10 cellular contexts compared by ENCODE assay signal in genomic region chr7:30750574-30751256, GRCh38. TPM values are rescaled to one million over a fixed set of nuclear protein-coding genes. Genes with fewer than 3 reads are reported as not detected.
DNase-seq lines count a peak whose midpoint lies in the region; ATAC-seq, FAIRE-seq and TF ChIP-seq lines count a peak whose summit lies in the region.
"Had no signal": no experiment of that assay in that cellular context is flagged by ENCODE, and none has a peak within 500 bp of the region (broad histone marks: within the 10 kb centered on the region; RNA-seq: fewer than 3 reads in every experiment).

No MANE protein-coding gene starts in this region.

- no peak for ATAC-seq in HG02884 (IDR thresholded peaks at IDR 0.05; ENCODE audit: unreplicated experiment)
- ATAC-seq: Panc1 had no signal

- CTCF ChIA-PET in CD8-positive, alpha-beta memory T cell (lab: Charles Lee) = interaction anchor here (2.2 kb wide), 1 partner anchor 11 kb away, joined by 8 read pairs; no protein-coding TSS in a partner anchor

- intact Hi-C loops in kidney (cut with DNase I) = no loop called here
- intact Hi-C loops in stomach (cut with DNase I; ENCODE audit: low total_unique reads) = no loop called here

- no peaks in the 10 kb centered on the region for H3K27me3 ChIP-seq in stomach
- H3K27me3 ChIP-seq in CD8-positive, alpha-beta memory T cell (ENCODE audit: insufficient read depth, low read length, poor library complexity, severe bottlenecking) = no peaks in the 10 kb centered on the region

- H3K9ac ChIP-seq in kidney (ENCODE audit: low read length in 2 of 2) = no peak overlapping the region

- H3K4me1 Mint-ChIP-seq in CD8-positive, alpha-beta memory T cell = no peaks in the 10 kb centered on the region
- H3K4me1 Mint-ChIP-seq: activated naive CD4-positive, alpha-beta T cell treated with anti-CD3 and anti-CD28 coated beads, Interleukin-2, amount 50 U/mL, for 24 hours had no signal

- H3K27ac Mint-ChIP-seq in CD8-positive, alpha-beta memory T cell = peak overlapping the region in 1 of 8 donors; percentile 38
- H3K27ac Mint-ChIP-seq: activated naive CD4-positive, alpha-beta T cell treated with anti-CD3 and anti-CD28 coated beads, Interleukin-2, amount 50 U/mL, for 24 hours had no signal

- no peaks in the 10 kb centered on the region for H3K9me3 Mint-ChIP-seq in CD8-positive, alpha-beta memory T cell
- H3K9me3 Mint-ChIP-seq: activated naive CD4-positive, alpha-beta T cell treated with anti-CD3 and anti-CD28 coated beads, Interleukin-2, amount 50 U/mL, for 24 hours had no signal

- H3K4me1 ChIP-seq in kidney (ENCODE audit: control insufficient read depth in 1 of 2, insufficient read depth in 1 of 2, low read depth in 1 of 2, low read length in 2 of 2) (peaks cover 16 to 19% of the 10 kb centered on the region in 2 donors), stomach (peaks cover 16 to 44% (median 27%) of the 10 kb centered on the region in 4 donors)
- H3K4me1 ChIP-seq in CD8-positive, alpha-beta memory T cell (ENCODE audit: insufficient read depth, low read length) = no peaks in the 10 kb centered on the region

- no peak for TF ChIP-seq POLR2A in stomach (IDR thresholded peaks at IDR 0.05)

- 54 to 69% (median 56%) methylated on average over 11 of the region's 11 CpGs for WGBS in stomach, 5 donors

- H3K27me3 Mint-ChIP-seq in CD8-positive, alpha-beta memory T cell = no peaks in the 10 kb centered on the region
- H3K27me3 Mint-ChIP-seq: activated naive CD4-positive, alpha-beta T cell treated with anti-CD3 and anti-CD28 coated beads, Interleukin-2, amount 50 U/mL, for 24 hours had no signal

- no peak for TF ChIP-seq EP300 in stomach (IDR thresholded peaks at IDR 0.05)

- no peak overlapping the region for H3K4me3 Mint-ChIP-seq in CD8-positive, alpha-beta memory T cell
- H3K4me3 Mint-ChIP-seq: activated naive CD4-positive, alpha-beta T cell treated with anti-CD3 and anti-CD28 coated beads, Interleukin-2, amount 50 U/mL, for 24 hours had no signal

- peak overlapping the region; percentile 49 to 71 for H3K27ac ChIP-seq in kidney (ENCODE audit: low read depth in 2 of 2, low read length in 2 of 2)
- peak overlapping the region; percentile 62 to 82 (median 76) for H3K27ac ChIP-seq in stomach
- no peak overlapping the region for H3K27ac ChIP-seq in CD8-positive, alpha-beta memory T cell (ENCODE audit: low read depth, low read length)

- no peaks in the 10 kb centered on the region for H3K36me3 Mint-ChIP-seq in CD8-positive, alpha-beta memory T cell

- DNase-seq in GOT3 (lab: John Stamatoyannopoulos, UW) (peak; percentile 75), cardiac fibroblast (ENCODE audit: low read depth in 2 of 2) (peak; percentile 82 to 97), kidney (peak; percentile 88), stomach (no peak)
- DNase-seq in activated naive CD4-positive, alpha-beta T cell (lab: John Stamatoyannopoulos, UW) = no peak
- no peak for DNase-seq in effector CD8-positive, alpha-beta T cell (lab: John Stamatoyannopoulos, UW)
- DNase-seq in CD8-positive, alpha-beta memory T cell = no peak

- no peak for FAIRE-seq in kidney (lab: Jason Lieb, UNC)

- no peak overlapping the region for H3K4me3 ChIP-seq in cardiac fibroblast (replicated peaks in 1 of 2; ENCODE audit: low read depth in 2 of 2, low read length in 2 of 2)
- no peak overlapping the region for H3K4me3 ChIP-seq in kidney (ENCODE audit: low read length in 2 of 2)
- no peak overlapping the region for H3K4me3 ChIP-seq in stomach
- H3K4me3 ChIP-seq in CD8-positive, alpha-beta memory T cell (ENCODE audit: low read length) = no peak overlapping the region

- POLR2A ChIA-PET in CD8-positive, alpha-beta memory T cell (lab: Charles Lee) = no interaction called here

- no peaks in the 10 kb centered on the region for H3K9me3 ChIP-seq in kidney (ENCODE audit: control insufficient read depth in 1 of 2, low read length in 2 of 2)
- H3K9me3 ChIP-seq in stomach = no peaks in the 10 kb centered on the region
- no peaks in the 10 kb centered on the region for H3K9me3 ChIP-seq in CD8-positive, alpha-beta memory T cell (ENCODE audit: low read length)

- no peaks in the 10 kb centered on the region for H3K36me3 ChIP-seq in kidney (ENCODE audit: control insufficient read depth in 1 of 2, insufficient read depth in 2 of 2, low read length in 2 of 2)
- H3K36me3 ChIP-seq in stomach = no peaks in the 10 kb centered on the region
- no peaks in the 10 kb centered on the region for H3K36me3 ChIP-seq in CD8-positive, alpha-beta memory T cell (ENCODE audit: insufficient read depth, low read length)

- no peak for TF ChIP-seq CTCF in cardiac fibroblast (IDR thresholded peaks at IDR 0.05; ENCODE audit: low read depth, low read length)
- no peak for TF ChIP-seq CTCF in kidney (IDR thresholded peaks at IDR 0.05; ENCODE audit: borderline replicate concordance, extremely low read depth, insufficient read depth)
- TF ChIP-seq CTCF in stomach (IDR thresholded peaks at IDR 0.05) = no peak

RNA-seq across cellular contexts. Expression of gene INMT, which starts 1.2 kb away (rescaled TPM):
- total RNA-seq in kidney (44.8 TPM), stomach (10 to 100 TPM in 2 of 5 donors, 1 to 10 TPM in 3; 1.8 to 27.2 (median 8.4) TPM)
- polyA plus RNA-seq in kidney (ENCODE audit: insufficient read depth, low read depth, low replicate concordance) (34.5 TPM), stomach (1 to 10 TPM; 3.2 to 7.2 (median 7.0) TPM)
- total RNA-seq in CD8-positive, alpha-beta memory T cell = under 1 TPM in 1 of 2 experiments, not detected in 1; 0.18 TPM
- 0.08 TPM for polyA plus RNA-seq in CD8-positive, alpha-beta memory T cell

RNA-seq across cellular contexts. Expression of gene MINDY4, which starts 20.5 kb away (rescaled TPM):
- total RNA-seq in kidney (15.3 TPM), stomach (10 to 100 TPM in 2 of 5 donors, 1 to 10 TPM in 2, not detected in 1; 6.4 to 22.8 (median 9.2) TPM)
- polyA plus RNA-seq in kidney (ENCODE audit: insufficient read depth, low read depth, low replicate concordance) (5.3 TPM), stomach (1 to 10 TPM; 1.6 to 2.2 (median 1.7) TPM)
- total RNA-seq in CD8-positive, alpha-beta memory T cell = 1 to 10 TPM; 2.4 to 2.6 TPM
- polyA plus RNA-seq in CD8-positive, alpha-beta memory T cell = 1.0 TPM

Comparison
In these comparisons a context has a peak if more than half of its experiments do, and no peak if none do; other contexts are left out.
1. DNase-seq: peak in GOT3 (single experiment), cardiac fibroblast (2 of 2) and kidney (single experiment); none in stomach (single experiment), activated naive CD4-positive, alpha-beta T cell (0 of 4), effector CD8-positive, alpha-beta T cell (single experiment) and CD8-positive, alpha-beta memory T cell (0 of 5).